1 cellular context compared by ENCODE assay signal in the genomic region with DNA sequence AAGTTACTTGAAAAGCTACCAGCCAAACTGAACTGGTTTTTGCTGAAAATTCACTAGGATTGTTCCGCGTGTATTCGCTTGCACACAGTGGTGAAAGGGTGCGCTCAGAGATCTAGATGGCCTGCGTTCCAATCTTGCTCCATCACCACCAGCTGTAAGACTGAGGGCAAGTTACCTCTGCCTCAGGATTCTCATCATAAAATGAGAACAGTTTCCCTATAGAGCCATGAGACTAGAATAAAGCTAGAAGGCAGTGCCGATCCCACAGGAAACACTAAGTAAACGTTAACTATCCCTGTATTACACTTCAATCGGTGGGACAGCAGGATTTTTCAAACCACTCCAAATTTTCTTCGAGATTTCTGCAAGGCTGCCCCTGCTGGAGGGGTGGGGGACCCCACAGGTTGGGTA.
TF ChIP-seq lines count a peak whose summit lies in the region.

No MANE protein-coding gene starts in this region.

TF ChIP-seq in IMR-90, 13 proteins besides CTCF, POLR2A, EP300 and RAD21 (continued from another document):
- TF ChIP-seq ELK1 (IDR thresholded peaks at IDR 0.05; ENCODE audit: borderline replicate concordance, low read depth, low read length) = no peak
- TF ChIP-seq MAZ (IDR thresholded peaks at IDR 0.05; ENCODE audit: borderline replicate concordance, low read depth, low read length) = no peak
- TF ChIP-seq MAFK (IDR thresholded peaks at IDR 0.05; ENCODE audit: low read depth, low read length) = no peak
- no peak for TF ChIP-seq SMC3 (IDR thresholded peaks at IDR 0.05; ENCODE audit: low read depth, low read length)
- no peak for TF ChIP-seq CEBPB (IDR thresholded peaks at IDR 0.05; ENCODE audit: low read depth, low read length)
- no peak for TF ChIP-seq BHLHE40 (IDR thresholded peaks at IDR 0.05; ENCODE audit: low read depth, low read length)
- no peak for TF ChIP-seq USF2 (IDR thresholded peaks at IDR 0.05; ENCODE audit: low read depth, low read length)
TF ChIP-seq in IMR-90: peak in this region for 0.
